1 cellular context compared by ENCODE assay signal in genomic region chr11:31645747-31646146, GRCh38.
TF ChIP-seq lines count a peak whose summit lies in the region.

No MANE protein-coding gene starts in this region.

TF ChIP-seq in A549, 52 proteins besides CTCF, POLR2A, EP300 and RAD21 (continued from another document):
- TF ChIP-seq RNF2 (IDR thresholded peaks at IDR 0.05; ENCODE audit: borderline replicate concordance, low read depth) (no peak), BHLHE40 (IDR thresholded peaks at IDR 0.05; ENCODE audit: low read depth, low read length) (no peak), E2F6 (IDR thresholded peaks at IDR 0.05; ENCODE audit: borderline replicate concordance, low read depth) (no peak), TFCP2L1 (CRISPR knock-in tag; IDR thresholded peaks at IDR 0.05) (no peak), FOSL2 (IDR thresholded peaks at IDR 0.05) (peak; percentile 89), FOSL2 (CRISPR knock-in tag; IDR thresholded peaks at IDR 0.05) (peak; percentile 83), CEBPB (IDR thresholded peaks at IDR 0.05) (no peak), HOXB5 (CRISPR knock-in tag; IDR thresholded peaks at IDR 0.05) (no peak)
- TF ChIP-seq, protein P1, sequence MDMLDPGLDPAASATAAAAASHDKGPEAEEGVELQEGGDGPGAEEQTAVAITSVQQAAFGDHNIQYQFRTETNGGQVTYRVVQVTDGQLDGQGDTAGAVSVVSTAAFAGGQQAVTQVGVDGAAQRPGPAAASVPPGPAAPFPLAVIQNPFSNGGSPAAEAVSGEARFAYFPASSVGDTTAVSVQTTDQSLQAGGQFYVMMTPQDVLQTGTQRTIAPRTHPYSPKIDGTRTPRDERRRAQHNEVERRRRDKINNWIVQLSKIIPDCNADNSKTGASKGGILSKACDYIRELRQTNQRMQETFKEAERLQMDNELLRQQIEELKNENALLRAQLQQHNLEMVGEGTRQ (IDR thresholded peaks at IDR 0.05) = no peak
- TF ChIP-seq, protein P2, sequence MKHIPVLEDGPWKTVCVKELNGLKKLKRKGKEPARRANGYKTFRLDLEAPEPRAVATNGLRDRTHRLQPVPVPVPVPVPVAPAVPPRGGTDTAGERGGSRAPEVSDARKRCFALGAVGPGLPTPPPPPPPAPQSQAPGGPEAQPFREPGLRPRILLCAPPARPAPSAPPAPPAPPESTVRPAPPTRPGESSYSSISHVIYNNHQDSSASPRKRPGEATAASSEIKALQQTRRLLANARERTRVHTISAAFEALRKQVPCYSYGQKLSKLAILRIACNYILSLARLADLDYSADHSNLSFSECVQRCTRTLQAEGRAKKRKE (CRISPR knock-in tag; IDR thresholded peaks at IDR 0.05; ENCODE audit: low read depth) = no peak
